14 cellular contexts compared by ENCODE assay signal in the genomic region with DNA sequence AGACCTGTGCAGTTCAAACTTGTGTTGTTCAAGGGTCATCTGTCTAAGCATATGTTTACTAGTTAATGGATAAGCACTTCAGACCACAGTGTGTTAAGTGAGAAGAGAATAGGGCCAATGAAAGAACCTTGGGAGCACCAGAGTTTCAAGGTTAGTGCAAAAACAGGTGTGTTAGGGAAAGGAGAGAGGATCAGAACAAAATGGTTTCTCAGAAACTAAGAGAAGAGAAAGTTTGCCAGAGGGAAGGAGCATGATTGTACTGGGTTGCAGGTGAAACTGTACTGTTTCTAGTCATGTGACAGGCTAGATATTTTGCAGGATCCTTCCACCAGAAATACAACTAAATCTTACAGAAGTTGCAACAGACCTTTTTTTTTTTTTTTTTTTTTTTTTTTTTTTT. TPM values are rescaled to one million over a fixed set of nuclear protein-coding genes. Genes with fewer than 3 reads are reported as not detected.
DNase-seq lines count a peak whose midpoint lies in the region; ATAC-seq and TF ChIP-seq lines count a peak whose summit lies in the region.
"Had no signal": no experiment of that assay in that cellular context is flagged by ENCODE, and none has a peak within 500 bp of the region (broad histone marks: within the 10 kb centered on the region; RNA-seq: fewer than 3 reads in every experiment).

No MANE protein-coding gene starts in this region.

- H3K4me1 Mint-ChIP-seq in CD14-positive monocyte = peaks cover 16% of the 10 kb centered on the region
- H3K4me1 Mint-ChIP-seq in CD8-positive, alpha-beta memory T cell = peaks cover 45 to 74% (median 66%) of the 10 kb centered on the region in 3 donors

- DNase-seq in CD14-positive monocyte (ENCODE audit: low spot score) (no peak), NCI-H524 treated with DMSO at 0.1 percent for 48 hours (lab: John Stamatoyannopoulos, UW) (peak; percentile 15), left lobe of liver (ENCODE audit: low spot score) (peak; percentile 23), kidney tubule cell (ENCODE audit: low spot score) (no peak), NCI-H2081 (lab: John Stamatoyannopoulos, UW) (no peak), NCI-H2171 (lab: John Stamatoyannopoulos, UW) (no peak)
- no peak for DNase-seq in CD8-positive, alpha-beta memory T cell
- DNase-seq: COR-L47; effector CD8-positive, alpha-beta T cell; foreskin melanocyte; kidney; NCI-H345 had no signal

- peaks cover 7% of the 10 kb centered on the region for H3K36me3 ChIP-seq in CD8-positive, alpha-beta memory T cell (ENCODE audit: insufficient read depth, low read length)

- H3K4me3 Mint-ChIP-seq in CD14-positive monocyte = no peak overlapping the region
- no peak overlapping the region for H3K4me3 Mint-ChIP-seq in CD8-positive, alpha-beta memory T cell
- H3K4me3 Mint-ChIP-seq: neural crest cell had no signal

- H3K4me3 ChIP-seq in CD8-positive, alpha-beta memory T cell (ENCODE audit: low read length) = no peak overlapping the region

- H3K27me3 Mint-ChIP-seq in CD14-positive monocyte (ENCODE audit: low read depth in 3 of 3) = no peaks in the 10 kb centered on the region
- no peaks in the 10 kb centered on the region for H3K27me3 Mint-ChIP-seq in CD8-positive, alpha-beta memory T cell

- peaks cover 8 to 17% of the 10 kb centered on the region in 2 donors for H3K36me3 Mint-ChIP-seq in CD14-positive monocyte
- H3K36me3 Mint-ChIP-seq in CD8-positive, alpha-beta memory T cell = peaks cover 0 to 10% (median 5%) of the 10 kb centered on the region in 3 donors

- H3K9me3 Mint-ChIP-seq in CD14-positive monocyte = no peaks in the 10 kb centered on the region
- H3K9me3 Mint-ChIP-seq in CD8-positive, alpha-beta memory T cell = no peaks in the 10 kb centered on the region
- H3K9me3 Mint-ChIP-seq: neural crest cell had no signal

- H3K9me3 ChIP-seq in CD8-positive, alpha-beta memory T cell (ENCODE audit: low read length) = no peaks in the 10 kb centered on the region

- no peak for TF ChIP-seq CTCF in CD14-positive monocyte (IDR thresholded peaks at IDR 0.05)

- H3K27ac Mint-ChIP-seq in CD14-positive monocyte = peak overlapping the region in 4 of 7 donors; percentile 2 to 67 (median 42)
- H3K27ac Mint-ChIP-seq in CD8-positive, alpha-beta memory T cell = peak overlapping the region in 5 of 8 donors; percentile 4 to 76 (median 25)

- intact Hi-C loops in CD14-positive monocyte (cut with micrococcal nuclease) = no loop called here

- no peaks in the 10 kb centered on the region for H3K27me3 ChIP-seq in CD8-positive, alpha-beta memory T cell (ENCODE audit: insufficient read depth, low read length, poor library complexity, severe bottlenecking)

- H3K4me1 ChIP-seq in CD8-positive, alpha-beta memory T cell (ENCODE audit: insufficient read depth, low read length) = peaks cover 33% of the 10 kb centered on the region

- CTCF ChIA-PET in CD8-positive, alpha-beta memory T cell (lab: Charles Lee) = no interaction called here

- ATAC-seq in left lobe of liver = peak; percentile 82
- ATAC-seq: Right ventricle myocardium inferior had no signal

- POLR2A ChIA-PET in CD8-positive, alpha-beta memory T cell (lab: Charles Lee) = no interaction called here

- H3K27ac ChIP-seq in CD8-positive, alpha-beta memory T cell (ENCODE audit: low read depth, low read length) = no peak overlapping the region

RNA-seq across cellular contexts. Expression of a gene that starts 23.3 kb away (rescaled TPM):
- polyA plus RNA-seq in CD14-positive monocyte = 1 to 10 TPM; 5.9 to 9.7 TPM
- 10 to 100 TPM; 24.1 to 26.4 TPM for total RNA-seq in CD8-positive, alpha-beta memory T cell
- 40.5 TPM for polyA plus RNA-seq in CD8-positive, alpha-beta memory T cell
- total RNA-seq in left lobe of liver = 12.8 TPM

Comparison
In these comparisons a context has a peak if more than half of its experiments do, and no peak if none do; other contexts are left out.
1. DNase-seq: peak in NCI-H524 treated with DMSO at 0.1 percent for 48 hours (single experiment) and left lobe of liver (single experiment); none in CD14-positive monocyte (single experiment), CD8-positive, alpha-beta memory T cell (0 of 5), kidney tubule cell (single experiment), NCI-H2081 (0 of 2) and NCI-H2171 (single experiment).